In genomic region chr10:49572594-49573114, GRCh38 we compare ENCODE assay signal across 23 cellular contexts.
"Had no signal": no experiment of that assay in that cellular context is flagged by ENCODE, and none has a peak within 500 bp of the region (broad histone marks: within the 10 kb centered on the region; RNA-seq: fewer than 3 reads in every experiment).

No MANE protein-coding gene starts in this region.

- ATAC-seq: activated CD4-positive, alpha-beta T cell treated with anti-CD3 and anti-CD28 coated beads for 36 hours; natural killer cell treated with Interleukin-12 subunit alpha and Interleukin-12 subunit beta and Interleukin-15 and Interleukin-18, amount 100 ng/mL, for 72 hours; psoas muscle; WTC11 had no signal

- DNase-seq: activated CD4-positive, alpha-beta T cell treated with anti-CD3 and anti-CD28 coated beads for 36 hours; activated CD4-positive, alpha-beta T cell treated with anti-CD3 and anti-CD28 coated beads, Interleukin-2, amount 50 U/mL, for 48 hours; activated naive CD4-positive, alpha-beta T cell treated with Interleukin-2 at 50 U/mL for 16 hours; activated naive CD8-positive, alpha-beta T cell treated with anti-CD3 and anti-CD28 coated beads for 36 hours; activated T-cell treated with anti-CD3 and anti-CD28 coated beads, Interleukin-2, amount 50 U/mL, for 48 hours; central memory CD4-positive, alpha-beta T cell; dermis blood vessel endothelial cell; effector CD8-positive, alpha-beta T cell; erythroblast; foreskin melanocyte; hippocampal formation; kidney glomerular epithelial cell; left ventricle myocardium inferior; midbrain; ovary; psoas muscle; stimulated activated CD4-positive, alpha-beta T cell treated with anti-CD3 and anti-CD28 coated beads, Interleukin-4, amount 100 ng/mL, for 24 hours; stimulated activated naive CD4-positive, alpha-beta T cell treated with Interleukin-2 at 50 U/mL for 16 hours; T-helper 9 cell had no signal

- H3K4me3 ChIP-seq: left ventricle myocardium inferior, ovary, psoas muscle, right atrium auricular region, thoracic aorta had no signal
